In the genomic region with DNA sequence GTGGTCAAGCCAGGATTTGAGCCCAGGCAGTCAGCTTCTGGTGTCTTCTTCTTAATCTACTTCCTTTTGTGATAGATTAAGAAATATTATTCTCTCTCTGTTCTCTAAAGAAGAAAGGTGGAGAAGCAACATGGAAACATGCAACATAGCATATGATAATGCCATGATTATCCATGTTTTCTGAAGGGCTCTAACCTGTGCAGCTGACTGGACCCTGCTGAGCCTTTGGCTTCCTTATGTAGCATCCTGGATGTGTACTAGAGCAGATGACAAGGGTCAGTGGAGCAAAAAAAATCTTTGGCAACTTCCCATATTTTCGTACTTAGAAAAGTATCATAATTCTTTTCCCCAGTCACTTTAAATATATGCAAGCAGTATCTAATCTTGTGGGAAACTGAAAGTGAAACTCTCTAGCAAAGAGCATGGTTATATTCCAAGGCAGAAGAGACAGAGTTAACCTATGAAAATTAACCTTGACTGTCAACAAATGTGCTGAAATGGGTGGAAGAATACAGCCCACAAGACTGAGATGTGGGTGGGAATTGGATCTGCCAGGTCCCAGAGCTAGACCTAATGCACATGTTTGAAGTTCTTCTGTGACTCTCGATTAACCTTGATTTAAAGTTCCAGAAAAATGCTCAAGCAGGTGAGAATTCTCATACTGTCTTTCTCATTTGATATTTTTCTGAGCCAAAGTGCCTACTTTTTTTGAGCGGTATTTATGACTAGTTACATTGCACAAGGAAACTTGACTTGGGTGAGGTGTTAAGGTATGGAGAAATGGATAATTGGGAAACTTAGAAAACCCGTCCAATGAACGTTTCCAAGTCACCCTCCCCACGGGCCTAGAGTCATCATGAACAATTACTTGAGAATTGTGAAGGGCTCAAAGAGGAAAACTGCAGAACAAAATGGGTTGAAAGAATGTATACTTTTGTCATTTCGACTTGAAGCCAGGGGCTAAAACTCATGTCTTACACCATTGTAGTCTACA, we compare ENCODE assay signal across 8 cellular contexts.
DNase-seq lines count a peak whose midpoint lies in the region; ATAC-seq lines count a peak whose summit lies in the region.

No MANE protein-coding gene starts in this region.

- H3K9me3 Mint-ChIP-seq in immature natural killer cell, result no peaks in the 10 kb centered on the region

- H3K4me3 Mint-ChIP-seq in immature natural killer cell, result peak overlapping the region; percentile 47 to 74 (median 66)

- no peaks in the 10 kb centered on the region for H3K36me3 ChIP-seq in aorta (ENCODE audit: control insufficient read depth in 1 of 2, insufficient read depth in 2 of 2, low read length in 1 of 2)

- intact Hi-C loops in aorta (cut with DNase I), result no loop called here

- peak overlapping the region; percentile 52 to 81 (median 78) for H3K27ac Mint-ChIP-seq in immature natural killer cell

- ATAC-seq in GM21576 (IDR thresholded peaks at IDR 0.05; ENCODE audit: unreplicated experiment), result peak; percentile 69
- ATAC-seq in aorta (ENCODE audit: low FRiP score), result no peak

- H3K4me1 ChIP-seq in aorta (ENCODE audit: control insufficient read depth in 1 of 2, insufficient read depth in 2 of 2, low read length in 2 of 2), result peaks cover 0 to 6% of the 10 kb centered on the region in 2 donors

- H3K36me3 Mint-ChIP-seq in immature natural killer cell, result peaks cover 9 to 11% (median 9%) of the 10 kb centered on the region in 3 donors

- WGBS in aorta, 2 donors, result 78 to 82% methylated on average over 7 of the region's 7 CpGs

- H3K27me3 ChIP-seq in aorta (ENCODE audit: control insufficient read depth in 1 of 2, insufficient read depth in 2 of 2, low read length in 1 of 2), result no peaks in the 10 kb centered on the region

- H3K27ac ChIP-seq in aorta (ENCODE audit: low read depth in 1 of 2, low read length in 2 of 2), result no peak overlapping the region

- H3K4me3 ChIP-seq in aorta (ENCODE audit: low read length in 2 of 2), result no peak overlapping the region

- DNase-seq in Daoy (ENCODE audit: low read depth) (peak; percentile 2), NOMO-1 treated with DMSO at 0.1 percent for 48 hours (lab: John Stamatoyannopoulos, UW; ENCODE audit: unreplicated experiment) (peak; percentile 79), immature natural killer cell (peak; percentile 15 to 22 (median 18)), aorta (no peak), hippocampal formation (lab: John Stamatoyannopoulos, UW) (no peak), amygdala (lab: John Stamatoyannopoulos, UW) (no peak), NCI-H2227 (lab: John Stamatoyannopoulos, UW; ENCODE audit: unreplicated experiment) (no peak)

- no peaks in the 10 kb centered on the region for H3K9me3 ChIP-seq in aorta (ENCODE audit: control insufficient read depth, low read length)

- peaks cover 15 to 16% of the 10 kb centered on the region in 2 donors for H3K4me1 Mint-ChIP-seq in immature natural killer cell

- no peaks in the 10 kb centered on the region for H3K27me3 Mint-ChIP-seq in immature natural killer cell (ENCODE audit: low read depth in 3 of 3)

Comparison
In these comparisons a context has a peak if more than half of its experiments do, and no peak if none do; other contexts are left out.
1. DNase-seq: peak in Daoy (single experiment), NOMO-1 treated with DMSO at 0.1 percent for 48 hours (single experiment) and immature natural killer cell (3 of 3); none in aorta (0 of 2), hippocampal formation (0 of 2), amygdala (0 of 56) and NCI-H2227 (single experiment).